ENCODE assay signal across 21 cellular contexts in the genomic region with DNA sequence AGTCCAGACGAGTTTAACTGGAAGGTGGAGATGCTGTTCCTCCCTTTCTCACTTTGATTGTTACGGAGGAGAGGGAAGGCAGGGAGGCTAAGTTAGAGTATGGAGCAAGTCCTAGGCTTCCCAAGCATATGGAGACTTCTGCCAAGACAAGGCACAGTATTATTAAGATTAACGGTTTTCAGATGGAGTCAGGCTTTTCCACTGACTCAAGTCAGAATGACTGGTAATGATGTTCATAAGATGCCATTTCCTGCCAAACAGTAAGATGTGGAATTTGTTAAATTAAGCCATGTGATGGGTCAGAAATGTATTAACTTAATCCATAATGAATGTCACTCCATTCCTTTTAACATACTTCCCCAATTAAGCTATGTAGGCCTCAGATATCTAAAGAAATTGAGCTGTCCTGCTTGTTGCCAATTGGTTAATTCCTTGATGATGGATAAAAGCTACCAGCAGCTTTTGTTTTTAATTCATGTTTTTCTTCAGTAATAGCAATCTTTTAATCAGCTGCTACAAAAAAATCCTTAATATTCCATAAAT.
A peak's percentile ranks its signal among the peaks of the same experiment; 100 is the strongest.
DNase-seq lines count a peak whose midpoint lies in the region; ATAC-seq and TF ChIP-seq lines count a peak whose summit lies in the region.
"Had no signal": no experiment of that assay in that cellular context is flagged by ENCODE, and none has a peak within 500 bp of the region (broad histone marks: within the 10 kb centered on the region; RNA-seq: fewer than 3 reads in every experiment).

No MANE protein-coding gene starts in this region.

- H3K9me3 ChIP-seq in CD4-positive, alpha-beta memory T cell (ENCODE audit: control insufficient read depth in 1 of 2, low read length in 2 of 2) = no peaks in the 10 kb centered on the region

- peaks cover 0 to 14% (median 3%) of the 10 kb centered on the region in 8 donors for H3K9me3 Mint-ChIP-seq in CD4-positive, alpha-beta memory T cell
- H3K9me3 Mint-ChIP-seq: GM23338 had no signal

- no peaks in the 10 kb centered on the region for H3K4me1 Mint-ChIP-seq in CD4-positive, alpha-beta memory T cell

- no peaks in the 10 kb centered on the region for H3K36me3 Mint-ChIP-seq in CD4-positive, alpha-beta memory T cell
- H3K36me3 Mint-ChIP-seq: CD14-positive monocyte had no signal

- H3K4me3 ChIP-seq in AG09309 (ENCODE audit: control insufficient read depth, low read depth, low read length) (no peak overlapping the region), retinal pigment epithelial cell (ENCODE audit: low read length) (no peak overlapping the region)
- no peak overlapping the region for H3K4me3 ChIP-seq in CD4-positive, alpha-beta memory T cell (ENCODE audit: low read length in 2 of 2)
- H3K4me3 ChIP-seq: GM23338 had no signal

- no peaks in the 10 kb centered on the region for H3K27me3 ChIP-seq in CD4-positive, alpha-beta memory T cell (ENCODE audit: insufficient read depth, low read length)

- no peaks in the 10 kb centered on the region for H3K36me3 ChIP-seq in CD4-positive, alpha-beta memory T cell (ENCODE audit: insufficient read depth, low read length)

- H3K27me3 Mint-ChIP-seq in CD4-positive, alpha-beta memory T cell = no peaks in the 10 kb centered on the region

- no peak for ATAC-seq in HG02840 (IDR thresholded peaks at IDR 0.05; ENCODE audit: low FRiP score, unreplicated experiment)
- ATAC-seq: GM23338, PC-3 had no signal

- no peak overlapping the region for H3K4me3 Mint-ChIP-seq in CD4-positive, alpha-beta memory T cell
- H3K4me3 Mint-ChIP-seq: CD14-positive monocyte, GM23338 had no signal

- intact Hi-C loops in CD4-positive, alpha-beta memory T cell (cut with micrococcal nuclease) = no loop called here

- H3K27ac Mint-ChIP-seq in CD4-positive, alpha-beta memory T cell = no peak overlapping the region
- H3K27ac Mint-ChIP-seq: CD14-positive monocyte, GM23338 had no signal

- no peak overlapping the region for H3K27ac ChIP-seq in CD4-positive, alpha-beta memory T cell (ENCODE audit: low read depth, low read length)

- TF ChIP-seq CTCF in AG09309 (IDR thresholded peaks at IDR 0.05; ENCODE audit: control insufficient read depth, insufficient read depth, low read depth, low read length, missing control alignments) (no peak), retinal pigment epithelial cell (conservative IDR thresholded peaks at IDR 0.05; ENCODE audit: low read depth, low read length) (no peak)

- POLR2A ChIA-PET in CD4-positive, alpha-beta memory T cell (lab: Charles Lee; ENCODE audit: partially characterized antibody) = no interaction called here

- CTCF ChIA-PET in CD4-positive, alpha-beta memory T cell (lab: Charles Lee; ENCODE audit: partially characterized antibody) = no interaction called here

- H3K4me1 ChIP-seq in CD4-positive, alpha-beta memory T cell (ENCODE audit: insufficient read depth, low read length) = no peaks in the 10 kb centered on the region

- DNase-seq in AG09309 (ENCODE audit: low read depth) (peak; percentile 52), GM04504 (ENCODE audit: low read depth) (peak; percentile 77), epidermal melanocyte (ENCODE audit: insufficient read length, low spot score) (peak; percentile 40), retinal pigment epithelial cell (ENCODE audit: low read depth) (peak; percentile 91), SHP77 (lab: John Stamatoyannopoulos, UW) (no peak)
- no peak for DNase-seq in CD4-positive, alpha-beta memory T cell
- DNase-seq: AML-193, DMS79 treated with DMSO at 0.1 percent for 48 hours, HCEC 1CT, KBM-7, NCI-H1417, NCI-H187, NCI-H2107, NCI-H345, NCI-H526, PC-3, RPMI8226, SIG-M5 had no signal

Comparison
In these comparisons a context has a peak if more than half of its experiments do, and no peak if none do; other contexts are left out.
1. DNase-seq: peak in AG09309 (single experiment), GM04504 (single experiment), epidermal melanocyte (single experiment) and retinal pigment epithelial cell (single experiment); none in SHP77 (0 of 2) and CD4-positive, alpha-beta memory T cell (0 of 5).